ENCODE assay signal across 9 cellular contexts in the genomic region with DNA sequence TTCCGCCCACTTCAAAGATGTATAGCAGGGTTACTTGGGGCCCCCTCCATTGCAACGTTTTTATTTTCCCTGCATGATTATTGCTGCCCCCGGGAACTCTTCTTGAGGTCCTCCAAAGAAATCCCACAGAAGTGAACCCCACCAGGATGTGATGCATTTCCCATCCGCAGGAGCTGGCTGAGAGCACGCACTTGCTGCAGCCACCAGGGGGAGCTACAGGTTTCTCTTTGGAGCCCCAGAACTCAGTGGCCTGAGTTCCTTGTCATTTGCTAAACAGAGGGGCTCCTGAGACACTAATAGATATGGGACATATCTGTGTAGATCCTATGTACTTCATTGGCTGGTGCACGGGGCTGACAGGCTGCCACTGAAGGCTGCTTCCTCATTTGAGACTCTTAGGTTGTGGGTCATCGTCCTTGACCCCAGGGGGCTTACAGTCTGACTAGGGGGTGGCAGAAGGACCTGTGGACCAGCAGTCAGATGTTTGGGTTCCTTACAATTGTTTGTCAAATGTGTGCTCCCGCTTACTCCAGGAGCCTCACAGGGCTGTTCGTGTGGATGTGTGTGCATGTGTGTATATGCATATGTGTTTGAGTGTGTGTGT. TPM values are rescaled to one million over a fixed set of nuclear protein-coding genes. Genes with fewer than 3 reads are reported as not detected.
DNase-seq lines count a peak whose midpoint lies in the region; ATAC-seq and TF ChIP-seq lines count a peak whose summit lies in the region.
"Had no signal": no experiment of that assay in that cellular context is flagged by ENCODE, and none has a peak within 500 bp of the region (broad histone marks: within the 10 kb centered on the region; RNA-seq: fewer than 3 reads in every experiment).

No MANE protein-coding gene starts in this region.

- DNase-seq in CD4-positive, alpha-beta memory T cell, result peak; percentile 52 to 59 (median 54)
- peak; percentile 30 for DNase-seq in NOMO-1 treated with dmso at 0.1 percent for 144 hours (lab: John Stamatoyannopoulos, UW; ENCODE audit: unreplicated experiment)
- DNase-seq in activated CD8-positive, alpha-beta memory T cell treated with anti-CD3 and anti-CD28 coated beads, Interleukin-2, amount 10 ng/mL, durations not matched to agents 7 days and 5 days, result peak; percentile 74
- peak; percentile 73 for DNase-seq in epithelial cell of esophagus (ENCODE audit: low read depth)
- peak; percentile 36 to 68 (median 60) for DNase-seq in naive thymus-derived CD4-positive, alpha-beta T cell
- DNase-seq in stimulated activated naive B cell treated with anti-CD40 and anti-IgM and Interleukin-4, amounts not matched to agents 10 μg/mL and 1 μg/mL and 100 μg/mL, for 72 hours, result peak; percentile 35

- H3K27me3 Mint-ChIP-seq in CD4-positive, alpha-beta memory T cell, result peaks cover 10 to 21% of the 10 kb centered on the region in 2 donors
- H3K27me3 Mint-ChIP-seq in activated CD8-positive, alpha-beta memory T cell treated with anti-CD3 and anti-CD28 coated beads, Interleukin-2, amount 10 ng/mL, durations not matched to agents 7 days and 5 days, result peaks cover 9% of the 10 kb centered on the region
- peaks cover 4 to 41% (median 37%) of the 10 kb centered on the region in 5 donors for H3K27me3 Mint-ChIP-seq in naive thymus-derived CD4-positive, alpha-beta T cell
- peaks cover 13 to 33% of the 10 kb centered on the region in 2 donors for H3K27me3 Mint-ChIP-seq in stimulated activated naive B cell treated with anti-CD40 and anti-IgM and Interleukin-4, amounts not matched to agents 10 μg/mL and 1 μg/mL and 100 μg/mL, for 72 hours

- no peak overlapping the region for H3K4me3 Mint-ChIP-seq in CD4-positive, alpha-beta memory T cell
- no peak overlapping the region for H3K4me3 Mint-ChIP-seq in activated CD8-positive, alpha-beta memory T cell treated with anti-CD3 and anti-CD28 coated beads, Interleukin-2, amount 10 ng/mL, durations not matched to agents 7 days and 5 days
- H3K4me3 Mint-ChIP-seq in naive thymus-derived CD4-positive, alpha-beta T cell, result no peak overlapping the region
- H3K4me3 Mint-ChIP-seq in stimulated activated naive B cell treated with anti-CD40 and anti-IgM and Interleukin-4, amounts not matched to agents 10 μg/mL and 1 μg/mL and 100 μg/mL, for 72 hours, result no peak overlapping the region
- H3K4me3 Mint-ChIP-seq: T-helper 1 cell treated with Interleukin-12 subunit alpha and Interleukin-12 subunit beta and Interleukin-4 antibody, amounts not matched to agents 30 μg/mL and 1 μg/mL, for 36 hours had no signal

- H3K36me3 Mint-ChIP-seq in CD4-positive, alpha-beta memory T cell, result no peaks in the 10 kb centered on the region
- no peaks in the 10 kb centered on the region for H3K36me3 Mint-ChIP-seq in activated CD8-positive, alpha-beta memory T cell treated with anti-CD3 and anti-CD28 coated beads, Interleukin-2, amount 10 ng/mL, durations not matched to agents 7 days and 5 days
- H3K36me3 Mint-ChIP-seq in naive thymus-derived CD4-positive, alpha-beta T cell, result no peaks in the 10 kb centered on the region
- no peaks in the 10 kb centered on the region for H3K36me3 Mint-ChIP-seq in stimulated activated naive B cell treated with anti-CD40 and anti-IgM and Interleukin-4, amounts not matched to agents 10 μg/mL and 1 μg/mL and 100 μg/mL, for 72 hours

- TF ChIP-seq CTCF in epithelial cell of esophagus (IDR thresholded peaks at IDR 0.05; ENCODE audit: insufficient read depth, low read depth, low read length, missing control alignments), result peak; percentile 97

- no peaks in the 10 kb centered on the region for H3K36me3 ChIP-seq in CD4-positive, alpha-beta memory T cell (ENCODE audit: insufficient read depth, low read length)
- no peaks in the 10 kb centered on the region for H3K36me3 ChIP-seq in naive thymus-derived CD4-positive, alpha-beta T cell (ENCODE audit: control insufficient read depth in 2 of 3, insufficient read depth in 3 of 3, low read length in 3 of 3)

- intact Hi-C loops in CD4-positive, alpha-beta memory T cell (cut with micrococcal nuclease), result loop anchor here (1.0 kb wide), 1 partner anchor 378 kb away; no protein-coding TSS in a partner anchor
- intact Hi-C loops in naive thymus-derived CD4-positive, alpha-beta T cell (cut with micrococcal nuclease), result loop anchor here (1.0 kb wide), 2 partner anchors 378 to 379 kb away; no protein-coding TSS in a partner anchor

- CTCF ChIA-PET in CD4-positive, alpha-beta memory T cell (lab: Charles Lee; ENCODE audit: partially characterized antibody), result interaction anchor here (1.2 to 11.3 kb wide), 7 partner anchors 10 to 377 kb away, joined by 3 to 196 read pairs (median 6); no protein-coding TSS in a partner anchor
- CTCF ChIA-PET in activated CD8-positive, alpha-beta memory T cell treated with anti-CD3 and anti-CD28 coated beads, Interleukin-2, amount 10 ng/mL, durations not matched to agents 7 days and 5 days (lab: Charles Lee), result interaction anchor here (0.8 to 7.1 kb wide), 11 partner anchors 9 to 390 kb away, joined by 3 to 79 read pairs (median 4); no protein-coding TSS in a partner anchor
- CTCF ChIA-PET in naive thymus-derived CD4-positive, alpha-beta T cell (lab: Charles Lee), result interaction anchor here (1.2 to 2.6 kb wide), 5 partner anchors 9 to 386 kb away, joined by 3 to 27 read pairs (median 5); no protein-coding TSS in a partner anchor

- ATAC-seq in GM19372 (IDR thresholded peaks at IDR 0.05; ENCODE audit: low read depth, unreplicated experiment) (peak; percentile 85), HG03565 (IDR thresholded peaks at IDR 0.05; ENCODE audit: unreplicated experiment) (peak; percentile 78)
- ATAC-seq in activated CD8-positive, alpha-beta memory T cell treated with anti-CD3 and anti-CD28 coated beads, Interleukin-2, amount 10 ng/mL, durations not matched to agents 7 days and 5 days, result peak; percentile 78
- ATAC-seq in naive thymus-derived CD4-positive, alpha-beta T cell, result peak; percentile 78
- peak; percentile 62 to 75 for ATAC-seq in stimulated activated naive B cell treated with anti-CD40 and anti-IgM and Interleukin-4, amounts not matched to agents 10 μg/mL and 1 μg/mL and 100 μg/mL, for 72 hours (replicated peaks)

- H3K4me3 ChIP-seq in CD4-positive, alpha-beta memory T cell (ENCODE audit: low read length in 2 of 2), result no peak overlapping the region
- H3K4me3 ChIP-seq in epithelial cell of esophagus (ENCODE audit: low read length), result no peak overlapping the region
- H3K4me3 ChIP-seq in naive thymus-derived CD4-positive, alpha-beta T cell (ENCODE audit: low read length), result no peak overlapping the region

- H3K9me3 Mint-ChIP-seq in CD4-positive, alpha-beta memory T cell, result no peaks in the 10 kb centered on the region
- H3K9me3 Mint-ChIP-seq in activated CD8-positive, alpha-beta memory T cell treated with anti-CD3 and anti-CD28 coated beads, Interleukin-2, amount 10 ng/mL, durations not matched to agents 7 days and 5 days (ENCODE audit: low read depth), result no peaks in the 10 kb centered on the region
- no peaks in the 10 kb centered on the region for H3K9me3 Mint-ChIP-seq in naive thymus-derived CD4-positive, alpha-beta T cell
- peaks cover 0 to 1% of the 10 kb centered on the region in 2 donors for H3K9me3 Mint-ChIP-seq in stimulated activated naive B cell treated with anti-CD40 and anti-IgM and Interleukin-4, amounts not matched to agents 10 μg/mL and 1 μg/mL and 100 μg/mL, for 72 hours
- H3K9me3 Mint-ChIP-seq: T-helper 1 cell treated with Interleukin-12 subunit alpha and Interleukin-12 subunit beta and Interleukin-4 antibody, amounts not matched to agents 30 μg/mL and 1 μg/mL, for 36 hours had no signal

- no peaks in the 10 kb centered on the region for H3K9me3 ChIP-seq in CD4-positive, alpha-beta memory T cell (ENCODE audit: control insufficient read depth in 1 of 2, low read length in 2 of 2)
- no peaks in the 10 kb centered on the region for H3K9me3 ChIP-seq in naive thymus-derived CD4-positive, alpha-beta T cell (ENCODE audit: control insufficient read depth in 2 of 3, low read length in 3 of 3)

- H3K27me3 ChIP-seq in CD4-positive, alpha-beta memory T cell (ENCODE audit: insufficient read depth, low read length), result no peaks in the 10 kb centered on the region
- H3K27me3 ChIP-seq in naive thymus-derived CD4-positive, alpha-beta T cell (ENCODE audit: control insufficient read depth in 2 of 2, insufficient read depth in 2 of 2, low read length in 2 of 2), result no peaks in the 10 kb centered on the region

- H3K27ac Mint-ChIP-seq in CD4-positive, alpha-beta memory T cell, result peak overlapping the region in 1 of 7 donors; percentile 79
- no peak overlapping the region for H3K27ac Mint-ChIP-seq in activated CD8-positive, alpha-beta memory T cell treated with anti-CD3 and anti-CD28 coated beads, Interleukin-2, amount 10 ng/mL, durations not matched to agents 7 days and 5 days
- H3K27ac Mint-ChIP-seq in naive thymus-derived CD4-positive, alpha-beta T cell, result no peak overlapping the region
- no peak overlapping the region for H3K27ac Mint-ChIP-seq in stimulated activated naive B cell treated with anti-CD40 and anti-IgM and Interleukin-4, amounts not matched to agents 10 μg/mL and 1 μg/mL and 100 μg/mL, for 72 hours
- H3K27ac Mint-ChIP-seq: T-helper 1 cell treated with Interleukin-12 subunit alpha and Interleukin-12 subunit beta and Interleukin-4 antibody, amounts not matched to agents 30 μg/mL and 1 μg/mL, for 36 hours had no signal

- no peaks in the 10 kb centered on the region for H3K4me1 Mint-ChIP-seq in CD4-positive, alpha-beta memory T cell
- H3K4me1 Mint-ChIP-seq in activated CD8-positive, alpha-beta memory T cell treated with anti-CD3 and anti-CD28 coated beads, Interleukin-2, amount 10 ng/mL, durations not matched to agents 7 days and 5 days, result peaks cover 7% of the 10 kb centered on the region
- peaks cover 0 to 2% (median 0%) of the 10 kb centered on the region in 7 donors for H3K4me1 Mint-ChIP-seq in naive thymus-derived CD4-positive, alpha-beta T cell
- H3K4me1 Mint-ChIP-seq in stimulated activated naive B cell treated with anti-CD40 and anti-IgM and Interleukin-4, amounts not matched to agents 10 μg/mL and 1 μg/mL and 100 μg/mL, for 72 hours, result peaks cover 0 to 2% of the 10 kb centered on the region in 2 donors

- POLR2A ChIA-PET in CD4-positive, alpha-beta memory T cell (lab: Charles Lee; ENCODE audit: partially characterized antibody), result no interaction called here
- POLR2A ChIA-PET in naive thymus-derived CD4-positive, alpha-beta T cell (lab: Charles Lee), result no interaction called here

- no peak overlapping the region for H3K27ac ChIP-seq in CD4-positive, alpha-beta memory T cell (ENCODE audit: low read depth, low read length)
- no peak overlapping the region for H3K27ac ChIP-seq in naive thymus-derived CD4-positive, alpha-beta T cell (ENCODE audit: low read depth, low read length)

- H3K4me1 ChIP-seq in CD4-positive, alpha-beta memory T cell (ENCODE audit: insufficient read depth, low read length), result no peaks in the 10 kb centered on the region
- H3K4me1 ChIP-seq in naive thymus-derived CD4-positive, alpha-beta T cell (ENCODE audit: control insufficient read depth in 2 of 2, insufficient read depth in 2 of 2, low read length in 2 of 2), result no peaks in the 10 kb centered on the region

RNA-seq across cellular contexts. Expression of a gene that starts 52.3 kb away (rescaled TPM):
- not detected for total RNA-seq in CD4-positive, alpha-beta memory T cell
- polyA plus RNA-seq in CD4-positive, alpha-beta memory T cell, result not detected
- total RNA-seq in activated CD8-positive, alpha-beta memory T cell treated with anti-CD3 and anti-CD28 coated beads, Interleukin-2, amount 10 ng/mL, durations not matched to agents 7 days and 5 days, result not detected
- not detected for total RNA-seq in naive thymus-derived CD4-positive, alpha-beta T cell
- polyA plus RNA-seq in naive thymus-derived CD4-positive, alpha-beta T cell, result not detected

RNA-seq across cellular contexts. Expression of a gene that starts 54.6 kb away (rescaled TPM):
- under 1 TPM; 0.36 to 0.64 TPM for total RNA-seq in CD4-positive, alpha-beta memory T cell
- under 1 TPM in 1 of 2 donors, not detected in 1; 0.14 TPM for polyA plus RNA-seq in CD4-positive, alpha-beta memory T cell
- total RNA-seq in activated CD8-positive, alpha-beta memory T cell treated with anti-CD3 and anti-CD28 coated beads, Interleukin-2, amount 10 ng/mL, durations not matched to agents 7 days and 5 days, result not detected
- total RNA-seq in naive thymus-derived CD4-positive, alpha-beta T cell, result under 1 TPM in 1 of 5 experiments, not detected in 4; 0.07 TPM
- under 1 TPM in 1 of 2 donors, not detected in 1; 0.06 TPM for polyA plus RNA-seq in naive thymus-derived CD4-positive, alpha-beta T cell
